In genomic region chr19:3984584-3984907, GRCh38 we compare ENCODE assay signal across 1 cellular context.
TF ChIP-seq lines count a peak whose summit lies in the region.

No MANE protein-coding gene starts in this region.

TF ChIP-seq in H1, 55 proteins besides CTCF, POLR2A, EP300 and RAD21:
- TF ChIP-seq CTBP2 (IDR thresholded peaks at IDR 0.05; ENCODE audit: borderline replicate concordance, insufficient read depth, insufficient read length, low read length) (no peak), FOSL1 (IDR thresholded peaks at IDR 0.05; ENCODE audit: insufficient read depth, low read depth, low read length) (no peak), KDM1A (IDR thresholded peaks at IDR 0.05; ENCODE audit: borderline replicate concordance, low read length) (no peak), SUZ12 (IDR thresholded peaks at IDR 0.05; ENCODE audit: low read length) (no peak), RNF2 (IDR thresholded peaks at IDR 0.05; ENCODE audit: borderline replicate concordance, low read depth, low read length, missing control alignments, poor library complexity, severe bottlenecking) (no peak), JUND (IDR thresholded peaks at IDR 0.05; ENCODE audit: low read length) (no peak)
